ENCODE assay signal across 8 cellular contexts in genomic region chr10:93445097-93445960, GRCh38. TPM values are rescaled to one million over a fixed set of nuclear protein-coding genes. Genes with fewer than 3 reads are reported as not detected.
DNase-seq lines count a peak whose midpoint lies in the region; ATAC-seq lines count a peak whose summit lies in the region.

No MANE protein-coding gene starts in this region.

- DNase-seq in SIG-M5 treated with dmso at 0.1 percent for 504 hours (lab: John Stamatoyannopoulos, UW; ENCODE audit: unreplicated experiment) (peak; percentile 67), SIG-M5 (lab: John Stamatoyannopoulos, UW) (no peak), RPMI8226 (peak; percentile 56), mucosa of gallbladder (ENCODE audit: low spot score) (peak; percentile 97)
- no peak for DNase-seq in stimulated activated CD8-positive, alpha-beta memory T cell treated with anti-CD3 and anti-CD28 coated beads, Interleukin-4, amount 100 ng/mL, for 48 hours
- no peak for DNase-seq in stimulated activated naive CD4-positive, alpha-beta T cell treated with Interleukin-2 at 50 U/mL for 16 hours (lab: John Stamatoyannopoulos, UW)

- ATAC-seq in esophagus mucosa (peak; percentile 93), HG03520 (IDR thresholded peaks at IDR 0.05; ENCODE audit: unreplicated experiment) (no peak)

RNA-seq across cellular contexts. Expression of gene MYOF, which starts 36.8 kb away (rescaled TPM):
- total RNA-seq in esophagus mucosa (134 TPM), mucosa of gallbladder (99.3 TPM)

RNA-seq across cellular contexts. Expression of gene CEP55, which starts 51.1 kb away (rescaled TPM):
- total RNA-seq in esophagus mucosa (17.8 TPM), mucosa of gallbladder (1.3 TPM)

Comparison
In these comparisons a context has a peak if more than half of its experiments do, and no peak if none do; other contexts are left out.
1. DNase-seq: peak in SIG-M5 treated with dmso at 0.1 percent for 504 hours (single experiment), RPMI8226 (single experiment) and mucosa of gallbladder (single experiment); none in SIG-M5 (single experiment), stimulated activated CD8-positive, alpha-beta memory T cell treated with anti-CD3 and anti-CD28 coated beads, Interleukin-4, amount 100 ng/mL, for 48 hours (single experiment) and stimulated activated naive CD4-positive, alpha-beta T cell treated with Interleukin-2 at 50 U/mL for 16 hours (single experiment).